18 cellular contexts compared by ENCODE assay signal in genomic region chr12:66549050-66549389, GRCh38.
"Had no signal": no experiment of that assay in that cellular context is flagged by ENCODE, and none has a peak within 500 bp of the region (broad histone marks: within the 10 kb centered on the region; RNA-seq: fewer than 3 reads in every experiment).

No MANE protein-coding gene starts in this region.

- H3K4me1 ChIP-seq: esophagus muscularis mucosa, heart right ventricle, right atrium auricular region, suprapubic skin, transverse colon had no signal

- H3K36me3 ChIP-seq: brain microvascular endothelial cell, esophagus muscularis mucosa, heart right ventricle, right atrium auricular region, suprapubic skin, transverse colon had no signal

- DNase-seq: activated CD4-positive, alpha-beta memory T cell treated with anti-CD3 and anti-CD28 coated beads, Interleukin-2, amount 10 ng/mL, durations not matched to agents 7 days and 5 days; activated CD4-positive, alpha-beta T cell treated with anti-CD3 and anti-CD28 coated beads for 4 hours; activated naive CD4-positive, alpha-beta T cell treated with anti-CD3 and anti-CD28 coated beads for 36 hours; activated T-cell treated with anti-CD3 and anti-CD28 coated beads, Interleukin-2, amount 50 U/mL, for 24 hours; anterior cingulate cortex; brain microvascular endothelial cell; effector CD8-positive, alpha-beta T cell; heart right ventricle; immature natural killer cell; left ventricle myocardium superior; stimulated activated CD4-positive, alpha-beta T cell treated with anti-CD3 and anti-CD28 coated beads, Interleukin-2, amount 100 ng/mL, for 48 hours; transverse colon had no signal

- H3K27ac ChIP-seq: brain microvascular endothelial cell, esophagus muscularis mucosa, heart right ventricle, right atrium auricular region, suprapubic skin, transverse colon had no signal

- H3K9me3 ChIP-seq: esophagus muscularis mucosa, heart right ventricle, right atrium auricular region, suprapubic skin, transverse colon had no signal

- ATAC-seq: heart right ventricle, left ventricle myocardium superior, WTC11 had no signal

- FAIRE-seq: endothelial cell of umbilical vein, TTC549 had no signal

- H3K27me3 ChIP-seq: brain microvascular endothelial cell, esophagus muscularis mucosa, heart right ventricle, right atrium auricular region, suprapubic skin, transverse colon had no signal

- H3K4me3 ChIP-seq: esophagus muscularis mucosa, heart right ventricle, right atrium auricular region, suprapubic skin, transverse colon had no signal
